Comparison of ENCODE assay signal across 1 cellular context in genomic region chr2:27771548-27772335, GRCh38.
A peak's percentile ranks its signal among the peaks of the same experiment; 100 is the strongest.
TF ChIP-seq lines count a peak whose summit lies in the region.

Gene MRPL33 (plus strand): TSS chr2:27771719. CDS start chr2:27771778, 59 bp downstream.

TF ChIP-seq in K562, 482 proteins besides CTCF, POLR2A, EP300 and RAD21 (continued from another document and continues in another):
- TF ChIP-seq KDM4B (IDR thresholded peaks at IDR 0.05; ENCODE audit: borderline replicate concordance in 2 of 2, low read depth in 1 of 2) (peak in 1 of 2 experiments; percentile 97; a peak in 1 of 4 replicates), ZNF263 (CRISPR knock-in tag; IDR thresholded peaks at IDR 0.05; ENCODE audit: borderline replicate concordance) (peak; percentile 45; the same call in 1 of the 2 replicates), PHB2 (IDR thresholded peaks at IDR 0.05; ENCODE audit: low read depth) (no peak), CBX1 (IDR thresholded peaks at IDR 0.05; ENCODE audit: low read depth) (peak; percentile 92; the same call in 1 of the 2 replicates), ZNF121 (CRISPR knock-in tag; conservative IDR thresholded peaks at IDR 0.05) (no peak), UBTF (IDR thresholded peaks at IDR 0.05; ENCODE audit: borderline replicate concordance in 1 of 2, low read depth in 2 of 2, low read length in 2 of 2) (no peak; a peak in 1 of 4 replicates), ATF7 (IDR thresholded peaks at IDR 0.05) (peak; percentile 85), PCBP1 (IDR thresholded peaks at IDR 0.05; ENCODE audit: low read depth, low read length, poor library complexity, severe bottlenecking) (peak; percentile 40), AFF1 (IDR thresholded peaks at IDR 0.05; ENCODE audit: low read depth in 1 of 2, partially characterized antibody in 2 of 2) (peak in 1 of 2 experiments; percentile 86), USF2 (CRISPR knock-in tag; IDR thresholded peaks at IDR 0.05) (no peak), EZH2 (IDR thresholded peaks at IDR 0.05; ENCODE audit: borderline replicate concordance, low read depth, low read length) (no peak), ID3 (CRISPR knock-in tag; IDR thresholded peaks at IDR 0.05) (no peak), ID3 (tag; IDR thresholded peaks at IDR 0.05) (0 out of 2 replicates have a peak, but pooled peaks have one; percentile 82), ZNF384 (IDR thresholded peaks at IDR 0.05; ENCODE audit: low read depth, low read length) (peak; percentile 46; the same call in 1 of the 2 replicates), ILF3 (IDR thresholded peaks at IDR 0.05; ENCODE audit: borderline replicate concordance) (no peak), ZBTB5 (IDR thresholded peaks at IDR 0.05) (no peak), FOXK1 (CRISPR knock-in tag; IDR thresholded peaks at IDR 0.05; ENCODE audit: borderline replicate concordance) (no peak), ZFP1 (CRISPR knock-in tag; IDR thresholded peaks at IDR 0.05) (peak; percentile 10; the same call in 1 of the 2 replicates), ZNF184 (CRISPR knock-in tag; IDR thresholded peaks at IDR 0.05) (no peak), PTRF (tag; IDR thresholded peaks at IDR 0.05) (no peak), MTA3 (IDR thresholded peaks at IDR 0.05; ENCODE audit: borderline replicate concordance) (peak; percentile 72; the same call in 1 of the 2 replicates), ZNF174 (CRISPR knock-in tag; IDR thresholded peaks at IDR 0.05) (no peak), ZBED1 (IDR thresholded peaks at IDR 0.05) (0 out of 2 replicates have a peak, but pooled peaks have one; percentile 61), E2F3 (CRISPR knock-in tag; IDR thresholded peaks at IDR 0.05) (peak; percentile 73; the same call in 1 of the 2 replicates), IRF9 (tag; IDR thresholded peaks at IDR 0.05) (no peak), NFRKB (IDR thresholded peaks at IDR 0.05; ENCODE audit: low read depth) (peak; percentile 28; the same call in 1 of the 2 replicates), TAF15 (IDR thresholded peaks at IDR 0.05; ENCODE audit: low read depth, low read length) (no peak), HMG20B (CRISPR knock-in tag; IDR thresholded peaks at IDR 0.05) (no peak), TEAD1 (CRISPR knock-in tag; IDR thresholded peaks at IDR 0.05) (0 out of 4 replicates have a peak, but pooled peaks of 1 of the 2 experiments have one; percentile 65), NR0B1 (IDR thresholded peaks at IDR 0.05; ENCODE audit: partially characterized antibody) (no peak), ZNF77 (CRISPR knock-in tag; IDR thresholded peaks at IDR 0.05) (no peak), BRD4 (IDR thresholded peaks at IDR 0.05) (0 out of 2 replicates have a peak, but pooled peaks have one; percentile 52), ZNF785 (CRISPR knock-in tag; IDR thresholded peaks at IDR 0.05) (no peak), RBM25 (IDR thresholded peaks at IDR 0.05; ENCODE audit: low read depth, low read length, severe bottlenecking) (no peak), ZBTB43 (CRISPR knock-in tag; IDR thresholded peaks at IDR 0.05) (no peak), SOX6 (IDR thresholded peaks at IDR 0.05) (no peak), ZNF232 (CRISPR knock-in tag; IDR thresholded peaks at IDR 0.05) (no peak), POLR2G (IDR thresholded peaks at IDR 0.05; ENCODE audit: low read depth, low read length) (peak; percentile 98), ZNF586 (CRISPR knock-in tag; conservative IDR thresholded peaks at IDR 0.05) (no peak), RFX1 (IDR thresholded peaks at IDR 0.05) (no peak), SP1 (CRISPR knock-in tag; IDR thresholded peaks at IDR 0.05) (peak; percentile 82), ZNF639 (CRISPR knock-in tag; conservative IDR thresholded peaks at IDR 0.05 in 1 of 2, IDR thresholded peaks at IDR 0.05 in 1 of 2) (peak in 1 of 2 experiments; percentile 88; a peak in 2 of 4 replicates), ZSCAN32 (CRISPR knock-in tag; IDR thresholded peaks at IDR 0.05) (peak; percentile 58; the same call in 1 of the 2 replicates), PHF21A (IDR thresholded peaks at IDR 0.05; ENCODE audit: borderline replicate concordance, low read depth) (peak; percentile 45; the same call in 1 of the 2 replicates), KLF6 (CRISPR knock-in tag; IDR thresholded peaks at IDR 0.05; ENCODE audit: borderline replicate concordance) (no peak), MLLT1 (IDR thresholded peaks at IDR 0.05) (0 out of 4 replicates have a peak, but pooled peaks of 1 of the 2 experiments have one; percentile 28), ZNF277 (CRISPR knock-in tag; IDR thresholded peaks at IDR 0.05; ENCODE audit: borderline replicate concordance) (no peak)
